14 cellular contexts compared by ENCODE assay signal in the genomic region with DNA sequence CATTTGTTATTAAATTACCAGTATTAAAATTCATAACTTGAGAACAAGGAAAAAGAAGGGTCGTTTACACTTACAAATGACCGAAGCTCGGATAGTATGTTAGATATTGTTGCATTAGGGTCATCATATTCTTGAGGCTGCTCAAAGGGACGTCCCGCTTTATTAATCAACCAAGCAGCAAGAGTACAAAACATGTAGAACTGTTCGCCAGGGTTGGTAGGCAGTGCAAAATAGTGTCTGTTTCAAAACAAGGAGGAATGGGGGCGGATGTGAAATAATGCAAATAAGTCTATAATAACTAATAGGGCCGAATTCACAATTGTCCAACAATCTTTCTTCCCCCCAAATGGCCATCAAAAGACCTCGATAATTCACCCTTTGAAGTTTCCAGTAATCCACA. TPM values are rescaled to one million over a fixed set of nuclear protein-coding genes. Genes with fewer than 3 reads are reported as not detected.
A peak's percentile ranks its signal among the peaks of the same experiment; 100 is the strongest.
DNase-seq lines count a peak whose midpoint lies in the region; ATAC-seq and TF ChIP-seq lines count a peak whose summit lies in the region.
"Had no signal": no experiment of that assay in that cellular context is flagged by ENCODE, and none has a peak within 500 bp of the region (broad histone marks: within the 10 kb centered on the region; RNA-seq: fewer than 3 reads in every experiment).

No MANE protein-coding gene starts in this region.

- peak overlapping the region; percentile 92 for H3K4me3 ChIP-seq in OCI-LY7 (ENCODE audit: low read depth, low read length, poor library complexity, severe bottlenecking)
- H3K4me3 ChIP-seq in naive thymus-derived CD4-positive, alpha-beta T cell (ENCODE audit: low read length), result no peak overlapping the region
- H3K4me3 ChIP-seq in right lobe of liver, result no peak overlapping the region

- peak overlapping the region in 7 of 10 donors; percentile 2 to 99 (median 95) for H3K4me3 Mint-ChIP-seq in naive thymus-derived CD4-positive, alpha-beta T cell
- H3K4me3 Mint-ChIP-seq: T-helper 1 cell treated with Interleukin-12 subunit alpha and Interleukin-12 subunit beta and Interleukin-4 antibody, amounts not matched to agents 30 μg/mL and 1 μg/mL, for 36 hours had no signal

- H4K20me1 ChIP-seq in OCI-LY7 (ENCODE audit: insufficient read depth, low read length), result no peaks in the 10 kb centered on the region

- H3K27ac Mint-ChIP-seq in naive thymus-derived CD4-positive, alpha-beta T cell, result peak overlapping the region in 6 of 9 donors; percentile 5 to 99 (median 65)
- H3K27ac Mint-ChIP-seq: stimulated activated naive CD8-positive, alpha-beta T cell treated with anti-CD3 and anti-CD28 coated beads, Interleukin-15, amount 100 ng/mL, for 72 hours; T-helper 1 cell treated with Interleukin-12 subunit alpha and Interleukin-12 subunit beta and Interleukin-4 antibody, amounts not matched to agents 30 μg/mL and 1 μg/mL, for 36 hours had no signal

- CTCF ChIA-PET in OCI-LY7 (lab: Charles Lee; ENCODE audit: unreplicated experiment), result no interaction called here
- CTCF ChIA-PET in naive thymus-derived CD4-positive, alpha-beta T cell (lab: Charles Lee), result no interaction called here

- in situ Hi-C loops in GM13976 (cut with MboI; ENCODE audit: low sequenced_read_pairs, unreplicated experiment), result no loop called here

- H3K27ac ChIP-seq in OCI-LY7 (ENCODE audit: low read depth, low read length, poor library complexity, severe bottlenecking) (peak overlapping the region; percentile 55), right lobe of liver (no peak overlapping the region)
- H3K27ac ChIP-seq in naive thymus-derived CD4-positive, alpha-beta T cell (ENCODE audit: low read depth, low read length), result peak overlapping the region; percentile 23

- H3K9me3 Mint-ChIP-seq in naive thymus-derived CD4-positive, alpha-beta T cell, result peaks cover 0 to 5% (median 0%) of the 10 kb centered on the region in 11 donors
- H3K9me3 Mint-ChIP-seq: stimulated activated naive CD8-positive, alpha-beta T cell treated with anti-CD3 and anti-CD28 coated beads, Interleukin-15, amount 100 ng/mL, for 72 hours; T-helper 1 cell treated with Interleukin-12 subunit alpha and Interleukin-12 subunit beta and Interleukin-4 antibody, amounts not matched to agents 30 μg/mL and 1 μg/mL, for 36 hours had no signal

- peak overlapping the region; percentile 94 for H3K4me2 ChIP-seq in OCI-LY7 (ENCODE audit: low read length)

- DNase-seq in GM13976 (ENCODE audit: low spot score) (peak; percentile 39), OCI-LY7 (ENCODE audit: low spot score) (peak; percentile 69), right lobe of liver (no peak), DMS79 (lab: John Stamatoyannopoulos, UW) (no peak)
- no peak for DNase-seq in naive thymus-derived CD4-positive, alpha-beta T cell
- DNase-seq in stimulated activated naive CD4-positive, alpha-beta T cell (lab: John Stamatoyannopoulos, UW), result no peak
- DNase-seq: Caco-2; effector CD4-positive, alpha-beta T cell; NCI-H2029 treated with DMSO at 0.1 percent for 48 hours; nucleus accumbens; stimulated activated naive CD8-positive, alpha-beta T cell treated with anti-CD3 and anti-CD28 coated beads, Interleukin-15, amount 100 ng/mL, for 72 hours had no signal

- H3K4me1 Mint-ChIP-seq in naive thymus-derived CD4-positive, alpha-beta T cell, result peaks cover 28 to 81% (median 66%) of the 10 kb centered on the region in 7 donors

- ATAC-seq in GM21786 (IDR thresholded peaks at IDR 0.05; ENCODE audit: unreplicated experiment), result peak; percentile 17
- no peak for ATAC-seq in naive thymus-derived CD4-positive, alpha-beta T cell
- no peak for ATAC-seq in right lobe of liver
- no peak for ATAC-seq in GM18505 (IDR thresholded peaks at IDR 0.05; ENCODE audit: unreplicated experiment)
- ATAC-seq: stimulated activated naive CD8-positive, alpha-beta T cell treated with anti-CD3 and anti-CD28 coated beads, Interleukin-15, amount 100 ng/mL, for 72 hours had no signal

- H3K36me3 ChIP-seq in OCI-LY7 (ENCODE audit: insufficient read depth, low read length), result peaks cover 24% of the 10 kb centered on the region
- H3K36me3 ChIP-seq in naive thymus-derived CD4-positive, alpha-beta T cell (ENCODE audit: control insufficient read depth in 2 of 3, insufficient read depth in 3 of 3, low read length in 3 of 3), result no peaks in the 10 kb centered on the region
- no peaks in the 10 kb centered on the region for H3K36me3 ChIP-seq in right lobe of liver

- H3K27me3 ChIP-seq in naive thymus-derived CD4-positive, alpha-beta T cell (ENCODE audit: control insufficient read depth in 2 of 2, insufficient read depth in 2 of 2, low read length in 2 of 2), result no peaks in the 10 kb centered on the region
- no peaks in the 10 kb centered on the region for H3K27me3 ChIP-seq in right lobe of liver

- intact Hi-C loops in OCI-LY7 (cut with micrococcal nuclease; ENCODE audit: unreplicated experiment) (no loop called here), right lobe of liver (cut with DNase I) (no loop called here)
- intact Hi-C loops in naive thymus-derived CD4-positive, alpha-beta T cell (cut with micrococcal nuclease), result no loop called here

- peaks cover 43% of the 10 kb centered on the region for H3K4me1 ChIP-seq in OCI-LY7 (ENCODE audit: insufficient read depth, low read length, poor library complexity, severe bottlenecking)
- H3K4me1 ChIP-seq in naive thymus-derived CD4-positive, alpha-beta T cell (ENCODE audit: control insufficient read depth in 2 of 2, insufficient read depth in 2 of 2, low read length in 2 of 2), result peaks cover 19 to 21% of the 10 kb centered on the region in 2 donors
- H3K4me1 ChIP-seq in right lobe of liver, result peaks cover 0 to 10% (median 0%) of the 10 kb centered on the region in 4 donors

- H3K36me3 Mint-ChIP-seq in naive thymus-derived CD4-positive, alpha-beta T cell, result peaks cover 0 to 19% (median 14%) of the 10 kb centered on the region in 5 donors

- no peaks in the 10 kb centered on the region for H3K9me2 ChIP-seq in OCI-LY7 (ENCODE audit: insufficient read depth, low read length)

- TF ChIP-seq CTCF in GM13976 (IDR thresholded peaks at IDR 0.05; ENCODE audit: borderline replicate concordance, control extremely low read depth, extremely low read depth, insufficient read depth, missing control alignments) (no peak), OCI-LY7 (conservative IDR thresholded peaks at IDR 0.05; ENCODE audit: low read length) (no peak), right lobe of liver (IDR thresholded peaks at IDR 0.05) (no peak)

- POLR2A ChIA-PET in OCI-LY7 (lab: Charles Lee), result interaction anchor here (0.6 to 2.7 kb wide), 4 partner anchors 11 to 668 kb away, joined by 3 to 20 read pairs (median 4); no protein-coding TSS in a partner anchor
- POLR2A ChIA-PET in naive thymus-derived CD4-positive, alpha-beta T cell (lab: Charles Lee), result interaction anchor here (8.5 kb wide), 1 partner anchor 92 kb away, joined by 87 read pairs; no protein-coding TSS in a partner anchor

- H3K27me3 Mint-ChIP-seq in naive thymus-derived CD4-positive, alpha-beta T cell, result no peaks in the 10 kb centered on the region
- H3K27me3 Mint-ChIP-seq: stimulated activated naive CD8-positive, alpha-beta T cell treated with anti-CD3 and anti-CD28 coated beads, Interleukin-15, amount 100 ng/mL, for 72 hours had no signal

- no peaks in the 10 kb centered on the region for H3K9me3 ChIP-seq in OCI-LY7 (ENCODE audit: low read length)
- H3K9me3 ChIP-seq in naive thymus-derived CD4-positive, alpha-beta T cell (ENCODE audit: control insufficient read depth in 2 of 3, low read length in 3 of 3), result no peaks in the 10 kb centered on the region
- no peaks in the 10 kb centered on the region for H3K9me3 ChIP-seq in right lobe of liver
- H3K9me3 ChIP-seq: Caco-2 had no signal

- WGBS in right lobe of liver (ENCODE audit: insufficient coverage, low coverage, low lambda C conversion rate, missing lambda C conversion rate), result 90% methylated on average over 9 of the region's 9 CpGs

- H2AFZ ChIP-seq in OCI-LY7 (ENCODE audit: low read length), result peak overlapping the region; percentile 39; the same call in 1 of the 2 replicates

- BruUV-seq in OCI-LY7 (replicated peaks; lab: Mats Ljungman, UMichigan), result no TSS peak

- no peak for TF ChIP-seq POLR2A in right lobe of liver (IDR thresholded peaks at IDR 0.05)
- TF ChIP-seq POLR2A in GM18505 (IDR thresholded peaks at IDR 0.05; ENCODE audit: borderline replicate concordance, extremely low read depth, insufficient read depth, insufficient read length), result no peak

- peaks cover 38% of the 10 kb centered on the region; the same call in 1 of the 2 replicates for H3K79me2 ChIP-seq in OCI-LY7 (ENCODE audit: insufficient read depth, low read depth, low read length)

RNA-seq across cellular contexts. Expression of a gene that starts 2.9 kb away (rescaled TPM):
- 61.9 and 68.2 TPM in 2 replicates for total RNA-seq in OCI-LY7 (2014; rRNA removed; shearing (Covaris generic))
- total RNA-seq in OCI-LY7 (2022) (44.1 and 46.5 TPM in 2 replicates), right lobe of liver (1 to 10 TPM; 2.4 to 6.2 (median 4.5) TPM)
- total RNA-seq in naive thymus-derived CD4-positive, alpha-beta T cell, result 10 to 100 TPM; 18.0 to 45.4 (median 26.4) TPM
- 10 to 100 TPM; 27.4 to 48.1 TPM for polyA plus RNA-seq in naive thymus-derived CD4-positive, alpha-beta T cell

Comparison
In these comparisons a context has a peak if more than half of its experiments do, and no peak if none do; other contexts are left out.
1. DNase-seq: peak in GM13976 (single experiment) and OCI-LY7 (single experiment); none in naive thymus-derived CD4-positive, alpha-beta T cell (0 of 9), right lobe of liver (0 of 3), DMS79 (single experiment) and stimulated activated naive CD4-positive, alpha-beta T cell (0 of 6).
2. H3K27ac ChIP-seq: peak in OCI-LY7 (single experiment) and naive thymus-derived CD4-positive, alpha-beta T cell (single experiment); none in right lobe of liver (0 of 3).